1 cellular context compared by ENCODE assay signal in genomic region chr10:74898201-74898976, GRCh38.
A peak's percentile ranks its signal among the peaks of the same experiment; 100 is the strongest.
TF ChIP-seq lines count a peak whose summit lies in the region.

No MANE protein-coding gene starts in this region.

TF ChIP-seq in GM12878, 131 proteins besides CTCF, POLR2A, EP300 and RAD21 (continued from another document and continues in another):
- TF ChIP-seq, protein P1, sequence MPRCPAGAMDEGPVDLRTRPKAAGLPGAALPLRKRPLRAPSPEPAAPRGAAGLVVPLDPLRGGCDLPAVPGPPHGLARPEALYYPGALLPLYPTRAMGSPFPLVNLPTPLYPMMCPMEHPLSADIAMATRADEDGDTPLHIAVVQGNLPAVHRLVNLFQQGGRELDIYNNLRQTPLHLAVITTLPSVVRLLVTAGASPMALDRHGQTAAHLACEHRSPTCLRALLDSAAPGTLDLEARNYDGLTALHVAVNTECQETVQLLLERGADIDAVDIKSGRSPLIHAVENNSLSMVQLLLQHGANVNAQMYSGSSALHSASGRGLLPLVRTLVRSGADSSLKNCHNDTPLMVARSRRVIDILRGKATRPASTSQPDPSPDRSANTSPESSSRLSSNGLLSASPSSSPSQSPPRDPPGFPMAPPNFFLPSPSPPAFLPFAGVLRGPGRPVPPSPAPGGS (IDR thresholded peaks at IDR 0.05; ENCODE audit: borderline replicate concordance, insufficient read depth, low read depth, low read length, poor library complexity, severe bottlenecking) = peak; percentile 69
- TF ChIP-seq STAT3 (IDR thresholded peaks at IDR 0.05; ENCODE audit: low read depth, low read length) (no peak), RBBP5 (conservative IDR thresholded peaks at IDR 0.05) (no peak), RCOR1 (conservative IDR thresholded peaks at IDR 0.05; ENCODE audit: low read depth, low read length) (no peak), ATF2 (IDR thresholded peaks at IDR 0.05; ENCODE audit: low read length) (no peak), CBFB (IDR thresholded peaks at IDR 0.05; ENCODE audit: low read depth) (0 out of 2 replicates have a peak, but pooled peaks have one; percentile 8), POU2F2 (IDR thresholded peaks at IDR 0.05; ENCODE audit: borderline replicate concordance, low read depth, low read length) (no peak), NR2F1 (conservative IDR thresholded peaks at IDR 0.05) (0 out of 2 replicates have a peak, but pooled peaks have one; percentile 28), ZSCAN29 (IDR thresholded peaks at IDR 0.05) (no peak), FOXM1 (IDR thresholded peaks at IDR 0.05; ENCODE audit: low read depth, low read length) (no peak), NBN (IDR thresholded peaks at IDR 0.05) (peak; percentile 70; the same call in 1 of the 2 replicates), CHD2 (IDR thresholded peaks at IDR 0.05; ENCODE audit: borderline replicate concordance, low read depth, low read length) (peak; percentile 21; the same call in 1 of the 2 replicates), REST (IDR thresholded peaks at IDR 0.05; ENCODE audit: low read depth, low read length) (no peak), RELA (IDR thresholded peaks at IDR 0.05; ENCODE audit: borderline replicate concordance, partially characterized antibody) (no peak), KDM1A (IDR thresholded peaks at IDR 0.05; ENCODE audit: borderline replicate concordance) (no peak), BHLHE40 (IDR thresholded peaks at IDR 0.05; ENCODE audit: borderline replicate concordance in 1 of 2, low read depth in 2 of 2, low read length in 1 of 2) (peak in 1 of 2 experiments; percentile 57; a peak in 1 of 4 replicates), ZNF217 (IDR thresholded peaks at IDR 0.05) (peak; percentile 56; the same call in 1 of the 2 replicates), ZNF687 (IDR thresholded peaks at IDR 0.05) (peak; percentile 58; the same call in 1 of the 2 replicates), BACH1 (IDR thresholded peaks at IDR 0.05; ENCODE audit: borderline replicate concordance) (peak; percentile 72; the same call in 1 of the 2 replicates), TAF1 (IDR thresholded peaks at IDR 0.05; ENCODE audit: borderline replicate concordance, low read depth, low read length) (peak; percentile 35; the same call in 1 of the 2 replicates), ZBED1 (IDR thresholded peaks at IDR 0.05; ENCODE audit: borderline replicate concordance) (peak; percentile 5; the same call in 1 of the 2 replicates), SREBF1 (IDR thresholded peaks at IDR 0.05; ENCODE audit: low read length) (no peak), EGR1 (IDR thresholded peaks at IDR 0.05; ENCODE audit: borderline replicate concordance in 1 of 2, low read depth in 2 of 2, low read length in 2 of 2) (no peak)
- TF ChIP-seq, protein P2, sequence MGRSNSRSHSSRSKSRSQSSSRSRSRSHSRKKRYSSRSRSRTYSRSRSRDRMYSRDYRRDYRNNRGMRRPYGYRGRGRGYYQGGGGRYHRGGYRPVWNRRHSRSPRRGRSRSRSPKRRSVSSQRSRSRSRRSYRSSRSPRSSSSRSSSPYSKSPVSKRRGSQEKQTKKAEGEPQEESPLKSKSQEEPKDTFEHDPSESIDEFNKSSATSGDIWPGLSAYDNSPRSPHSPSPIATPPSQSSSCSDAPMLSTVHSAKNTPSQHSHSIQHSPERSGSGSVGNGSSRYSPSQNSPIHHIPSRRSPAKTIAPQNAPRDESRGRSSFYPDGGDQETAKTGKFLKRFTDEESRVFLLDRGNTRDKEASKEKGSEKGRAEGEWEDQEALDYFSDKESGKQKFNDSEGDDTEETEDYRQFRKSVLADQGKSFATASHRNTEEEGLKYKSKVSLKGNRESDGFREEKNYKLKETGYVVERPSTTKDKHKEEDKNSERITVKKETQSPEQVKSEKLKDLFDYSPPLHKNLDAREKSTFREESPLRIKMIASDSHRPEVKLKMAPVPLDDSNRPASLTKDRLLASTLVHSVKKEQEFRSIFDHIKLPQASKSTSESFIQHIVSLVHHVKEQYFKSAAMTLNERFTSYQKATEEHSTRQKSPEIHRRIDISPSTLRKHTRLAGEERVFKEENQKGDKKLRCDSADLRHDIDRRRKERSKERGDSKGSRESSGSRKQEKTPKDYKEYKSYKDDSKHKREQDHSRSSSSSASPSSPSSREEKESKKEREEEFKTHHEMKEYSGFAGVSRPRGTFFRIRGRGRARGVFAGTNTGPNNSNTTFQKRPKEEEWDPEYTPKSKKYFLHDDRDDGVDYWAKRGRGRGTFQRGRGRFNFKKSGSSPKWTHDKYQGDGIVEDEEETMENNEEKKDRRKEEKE (IDR thresholded peaks at IDR 0.05) = no peak
- TF ChIP-seq, protein P3, sequence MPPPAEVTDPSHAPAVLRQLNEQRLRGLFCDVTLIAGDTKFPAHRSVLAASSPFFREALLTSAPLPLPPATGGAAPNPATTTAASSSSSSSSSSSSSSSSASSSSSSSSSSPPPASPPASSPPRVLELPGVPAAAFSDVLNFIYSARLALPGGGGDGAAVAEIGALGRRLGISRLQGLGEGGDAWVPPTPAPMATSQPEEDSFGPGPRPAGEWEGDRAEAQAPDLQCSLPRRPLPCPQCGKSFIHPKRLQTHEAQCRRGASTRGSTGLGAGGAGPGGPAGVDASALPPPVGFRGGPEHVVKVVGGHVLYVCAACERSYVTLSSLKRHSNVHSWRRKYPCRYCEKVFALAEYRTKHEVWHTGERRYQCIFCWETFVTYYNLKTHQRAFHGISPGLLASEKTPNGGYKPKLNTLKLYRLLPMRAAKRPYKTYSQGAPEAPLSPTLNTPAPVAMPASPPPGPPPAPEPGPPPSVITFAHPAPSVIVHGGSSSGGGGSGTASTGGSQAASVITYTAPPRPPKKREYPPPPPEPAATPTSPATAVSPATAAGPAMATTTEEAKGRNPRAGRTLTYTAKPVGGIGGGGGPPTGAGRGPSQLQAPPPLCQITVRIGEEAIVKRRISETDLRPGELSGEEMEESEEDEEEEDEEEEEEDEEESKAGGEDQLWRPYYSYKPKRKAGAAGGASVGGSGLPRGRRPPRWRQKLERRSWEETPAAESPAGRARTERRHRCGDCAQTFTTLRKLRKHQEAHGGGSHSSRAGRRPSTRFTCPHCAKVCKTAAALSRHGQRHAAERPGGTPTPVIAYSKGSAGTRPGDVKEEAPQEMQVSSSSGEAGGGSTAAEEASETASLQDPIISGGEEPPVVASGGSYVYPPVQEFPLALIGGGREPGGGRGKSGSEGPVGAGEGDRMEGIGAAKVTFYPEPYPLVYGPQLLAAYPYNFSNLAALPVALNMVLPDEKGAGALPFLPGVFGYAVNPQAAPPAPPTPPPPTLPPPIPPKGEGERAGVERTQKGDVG (CRISPR knock-in tag; IDR thresholded peaks at IDR 0.05) = no peak
- TF ChIP-seq, protein P4, sequence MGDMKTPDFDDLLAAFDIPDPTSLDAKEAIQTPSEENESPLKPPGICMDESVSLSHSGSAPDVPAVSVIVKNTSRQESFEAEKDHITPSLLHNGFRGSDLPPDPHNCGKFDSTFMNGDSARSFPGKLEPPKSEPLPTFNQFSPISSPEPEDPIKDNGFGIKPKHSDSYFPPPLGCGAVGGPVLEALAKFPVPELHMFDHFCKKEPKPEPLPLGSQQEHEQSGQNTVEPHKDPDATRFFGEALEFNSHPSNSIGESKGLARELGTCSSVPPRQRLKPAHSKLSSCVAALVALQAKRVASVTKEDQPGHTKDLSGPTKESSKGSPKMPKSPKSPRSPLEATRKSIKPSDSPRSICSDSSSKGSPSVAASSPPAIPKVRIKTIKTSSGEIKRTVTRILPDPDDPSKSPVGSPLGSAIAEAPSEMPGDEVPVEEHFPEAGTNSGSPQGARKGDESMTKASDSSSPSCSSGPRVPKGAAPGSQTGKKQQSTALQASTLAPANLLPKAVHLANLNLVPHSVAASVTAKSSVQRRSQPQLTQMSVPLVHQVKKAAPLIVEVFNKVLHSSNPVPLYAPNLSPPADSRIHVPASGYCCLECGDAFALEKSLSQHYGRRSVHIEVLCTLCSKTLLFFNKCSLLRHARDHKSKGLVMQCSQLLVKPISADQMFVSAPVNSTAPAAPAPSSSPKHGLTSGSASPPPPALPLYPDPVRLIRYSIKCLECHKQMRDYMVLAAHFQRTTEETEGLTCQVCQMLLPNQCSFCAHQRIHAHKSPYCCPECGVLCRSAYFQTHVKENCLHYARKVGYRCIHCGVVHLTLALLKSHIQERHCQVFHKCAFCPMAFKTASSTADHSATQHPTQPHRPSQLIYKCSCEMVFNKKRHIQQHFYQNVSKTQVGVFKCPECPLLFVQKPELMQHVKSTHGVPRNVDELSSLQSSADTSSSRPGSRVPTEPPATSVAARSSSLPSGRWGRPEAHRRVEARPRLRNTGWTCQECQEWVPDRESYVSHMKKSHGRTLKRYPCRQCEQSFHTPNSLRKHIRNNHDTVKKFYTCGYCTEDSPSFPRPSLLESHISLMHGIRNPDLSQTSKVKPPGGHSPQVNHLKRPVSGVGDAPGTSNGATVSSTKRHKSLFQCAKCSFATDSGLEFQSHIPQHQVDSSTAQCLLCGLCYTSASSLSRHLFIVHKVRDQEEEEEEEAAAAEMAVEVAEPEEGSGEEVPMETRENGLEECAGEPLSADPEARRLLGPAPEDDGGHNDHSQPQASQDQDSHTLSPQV (IDR thresholded peaks at IDR 0.05) = no peak
- TF ChIP-seq, protein P5, sequence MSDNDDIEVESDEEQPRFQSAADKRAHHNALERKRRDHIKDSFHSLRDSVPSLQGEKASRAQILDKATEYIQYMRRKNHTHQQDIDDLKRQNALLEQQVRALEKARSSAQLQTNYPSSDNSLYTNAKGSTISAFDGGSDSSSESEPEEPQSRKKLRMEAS (IDR thresholded peaks at IDR 0.05; ENCODE audit: low read depth, low read length) = no peak
